In the genomic region with DNA sequence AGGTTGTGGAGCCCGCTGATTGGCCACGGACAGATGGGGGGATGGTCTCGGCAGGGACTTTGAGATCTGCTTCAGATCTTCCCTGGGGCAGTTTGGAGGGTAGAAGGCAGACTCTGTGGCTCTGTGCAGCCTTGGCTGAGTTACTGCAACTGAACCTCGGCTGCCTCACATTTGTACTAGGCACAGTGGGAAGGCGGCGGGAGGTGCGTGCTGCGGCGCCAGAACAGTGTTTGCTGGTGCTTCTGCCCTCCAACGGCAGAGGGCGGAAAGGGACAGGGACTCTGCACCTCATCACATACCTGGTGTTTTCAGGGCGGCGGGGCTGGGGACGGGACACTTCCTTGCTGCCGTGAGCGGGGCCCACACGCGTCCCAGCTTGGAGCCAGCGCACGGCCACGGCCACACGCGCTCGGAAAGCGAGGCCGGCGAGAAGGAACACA, we compare ENCODE assay signal across 1 cellular context.
TF ChIP-seq lines count a peak whose summit lies in the region.

No MANE protein-coding gene starts in this region.

TF ChIP-seq in HepG2, 621 proteins besides CTCF, POLR2A, EP300 and RAD21 (continued from another document and continues in another):
- TF ChIP-seq, protein P1, sequence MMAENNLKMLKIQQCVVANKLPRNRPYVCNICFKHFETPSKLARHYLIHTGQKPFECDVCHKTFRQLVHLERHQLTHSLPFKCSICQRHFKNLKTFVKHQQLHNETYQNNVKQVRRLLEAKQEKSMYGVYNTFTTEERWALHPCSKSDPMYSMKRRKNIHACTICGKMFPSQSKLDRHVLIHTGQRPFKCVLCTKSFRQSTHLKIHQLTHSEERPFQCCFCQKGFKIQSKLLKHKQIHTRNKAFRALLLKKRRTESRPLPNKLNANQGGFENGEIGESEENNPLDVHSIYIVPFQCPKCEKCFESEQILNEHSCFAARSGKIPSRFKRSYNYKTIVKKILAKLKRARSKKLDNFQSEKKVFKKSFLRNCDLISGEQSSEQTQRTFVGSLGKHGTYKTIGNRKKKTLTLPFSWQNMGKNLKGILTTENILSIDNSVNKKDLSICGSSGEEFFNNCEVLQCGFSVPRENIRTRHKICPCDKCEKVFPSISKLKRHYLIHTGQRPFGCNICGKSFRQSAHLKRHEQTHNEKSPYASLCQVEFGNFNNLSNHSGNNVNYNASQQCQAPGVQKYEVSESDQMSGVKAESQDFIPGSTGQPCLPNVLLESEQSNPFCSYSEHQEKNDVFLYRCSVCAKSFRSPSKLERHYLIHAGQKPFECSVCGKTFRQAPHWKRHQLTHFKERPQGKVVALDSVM (CRISPR knock-in tag; IDR thresholded peaks at IDR 0.05): peak; percentile 54; the same call in 1 of the 2 replicates
- TF ChIP-seq ZNF672 (CRISPR knock-in tag; IDR thresholded peaks at IDR 0.05) (no peak), AKAP8 (CRISPR knock-in tag; IDR thresholded peaks at IDR 0.05) (peak; percentile 86; the same call in 1 of the 2 replicates), ZNF572 (CRISPR knock-in tag; IDR thresholded peaks at IDR 0.05) (peak; percentile 75; the same call in 1 of the 2 replicates), PHF21A (CRISPR knock-in tag; IDR thresholded peaks at IDR 0.05) (peak; percentile 79; the same call in 1 of the 2 replicates), REL (CRISPR knock-in tag; conservative IDR thresholded peaks at IDR 0.05) (no peak), ZBTB3 (CRISPR knock-in tag; IDR thresholded peaks at IDR 0.05; ENCODE audit: borderline replicate concordance, low read depth) (no peak), ZFP1 (CRISPR knock-in tag; IDR thresholded peaks at IDR 0.05) (no peak; the same call in 1 of the 2 replicates), ZNF205 (CRISPR knock-in tag; IDR thresholded peaks at IDR 0.05) (peak; percentile 82), ZNF12 (CRISPR knock-in tag; IDR thresholded peaks at IDR 0.05) (peak; percentile 71), ZNF225 (CRISPR knock-in tag; IDR thresholded peaks at IDR 0.05) (peak; percentile 84; the same call in 1 of the 2 replicates), ZFX (CRISPR knock-in tag; IDR thresholded peaks at IDR 0.05; ENCODE audit: low read depth) (peak; percentile 36; the same call in 1 of the 2 replicates), ZNF605 (CRISPR knock-in tag; IDR thresholded peaks at IDR 0.05) (peak; percentile 64), SP4 (CRISPR knock-in tag; IDR thresholded peaks at IDR 0.05) (peak; percentile 74), ZNF562 (CRISPR knock-in tag; IDR thresholded peaks at IDR 0.05; ENCODE audit: borderline replicate concordance) (no peak), ETV5 (CRISPR knock-in tag; IDR thresholded peaks at IDR 0.05; ENCODE audit: borderline replicate concordance) (0 out of 2 replicates have a peak, but pooled peaks have one; percentile 24), DR1 (CRISPR knock-in tag; IDR thresholded peaks at IDR 0.05) (0 out of 2 replicates have a peak, but pooled peaks have one; percentile 45), NR1H2 (CRISPR knock-in tag; IDR thresholded peaks at IDR 0.05; ENCODE audit: borderline replicate concordance, low read depth) (no peak), RXRB (CRISPR knock-in tag; IDR thresholded peaks at IDR 0.05; ENCODE audit: borderline replicate concordance) (0 out of 2 replicates have a peak, but pooled peaks have one; percentile 9), MED13 (CRISPR knock-in tag; IDR thresholded peaks at IDR 0.05) (no peak), ZNF598 (CRISPR knock-in tag; IDR thresholded peaks at IDR 0.05; ENCODE audit: borderline replicate concordance) (0 out of 2 replicates have a peak, but pooled peaks have one; percentile 34), SMC3 (IDR thresholded peaks at IDR 0.05; ENCODE audit: low read length) (peak; percentile 41; the same call in 1 of the 2 replicates), SAFB2 (CRISPR knock-in tag; IDR thresholded peaks at IDR 0.05; ENCODE audit: borderline replicate concordance, low read depth) (no peak; the same call in 1 of the 2 replicates), NR2F6 (IDR thresholded peaks at IDR 0.05) (no peak), NR2F6 (CRISPR knock-in tag; IDR thresholded peaks at IDR 0.05) (no peak; the same call in 1 of the 2 replicates), YY1 (IDR thresholded peaks at IDR 0.05; ENCODE audit: insufficient read depth, insufficient replicate concordance, low read depth, low read length) (peak; percentile 20), NONO (IDR thresholded peaks at IDR 0.05) (no peak), NONO (CRISPR knock-in tag; conservative IDR thresholded peaks at IDR 0.05) (peak; percentile 38; the same call in 1 of the 2 replicates), SP2 (CRISPR knock-in tag; IDR thresholded peaks at IDR 0.05) (0 out of 2 replicates have a peak, but pooled peaks have one; percentile 39), AGO2 (optimal IDR thresholded peaks at IDR 0.05; ENCODE audit: low read depth, low read length) (peak; percentile 65), GFI1 (CRISPR knock-in tag; IDR thresholded peaks at IDR 0.05; ENCODE audit: borderline replicate concordance) (peak; percentile 49; the same call in 1 of the 2 replicates), HDAC2 (CRISPR knock-in tag; IDR thresholded peaks at IDR 0.05) (peak; percentile 70; the same call in 1 of the 2 replicates), ZEB1 (IDR thresholded peaks at IDR 0.05; ENCODE audit: insufficient replicate concordance, low read depth) (peak; percentile 24), ASH2L (IDR thresholded peaks at IDR 0.05; ENCODE audit: insufficient read length, low read depth, low read length) (peak; percentile 54), BORCS8-MEF2B (CRISPR knock-in tag; IDR thresholded peaks at IDR 0.05) (peak; percentile 87)
- TF ChIP-seq, protein P2, sequence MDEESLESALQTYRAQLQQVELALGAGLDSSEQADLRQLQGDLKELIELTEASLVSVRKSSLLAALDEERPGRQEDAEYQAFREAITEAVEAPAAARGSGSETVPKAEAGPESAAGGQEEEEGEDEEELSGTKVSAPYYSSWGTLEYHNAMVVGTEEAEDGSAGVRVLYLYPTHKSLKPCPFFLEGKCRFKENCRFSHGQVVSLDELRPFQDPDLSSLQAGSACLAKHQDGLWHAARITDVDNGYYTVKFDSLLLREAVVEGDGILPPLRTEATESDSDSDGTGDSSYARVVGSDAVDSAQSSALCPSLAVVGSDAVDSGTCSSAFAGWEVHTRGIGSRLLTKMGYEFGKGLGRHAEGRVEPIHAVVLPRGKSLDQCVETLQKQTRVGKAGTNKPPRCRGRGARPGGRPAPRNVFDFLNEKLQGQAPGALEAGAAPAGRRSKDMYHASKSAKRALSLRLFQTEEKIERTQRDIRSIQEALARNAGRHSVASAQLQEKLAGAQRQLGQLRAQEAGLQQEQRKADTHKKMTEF (CRISPR knock-in tag; IDR thresholded peaks at IDR 0.05): peak; percentile 64; the same call in 1 of the 2 replicates
- TF ChIP-seq, protein P3, sequence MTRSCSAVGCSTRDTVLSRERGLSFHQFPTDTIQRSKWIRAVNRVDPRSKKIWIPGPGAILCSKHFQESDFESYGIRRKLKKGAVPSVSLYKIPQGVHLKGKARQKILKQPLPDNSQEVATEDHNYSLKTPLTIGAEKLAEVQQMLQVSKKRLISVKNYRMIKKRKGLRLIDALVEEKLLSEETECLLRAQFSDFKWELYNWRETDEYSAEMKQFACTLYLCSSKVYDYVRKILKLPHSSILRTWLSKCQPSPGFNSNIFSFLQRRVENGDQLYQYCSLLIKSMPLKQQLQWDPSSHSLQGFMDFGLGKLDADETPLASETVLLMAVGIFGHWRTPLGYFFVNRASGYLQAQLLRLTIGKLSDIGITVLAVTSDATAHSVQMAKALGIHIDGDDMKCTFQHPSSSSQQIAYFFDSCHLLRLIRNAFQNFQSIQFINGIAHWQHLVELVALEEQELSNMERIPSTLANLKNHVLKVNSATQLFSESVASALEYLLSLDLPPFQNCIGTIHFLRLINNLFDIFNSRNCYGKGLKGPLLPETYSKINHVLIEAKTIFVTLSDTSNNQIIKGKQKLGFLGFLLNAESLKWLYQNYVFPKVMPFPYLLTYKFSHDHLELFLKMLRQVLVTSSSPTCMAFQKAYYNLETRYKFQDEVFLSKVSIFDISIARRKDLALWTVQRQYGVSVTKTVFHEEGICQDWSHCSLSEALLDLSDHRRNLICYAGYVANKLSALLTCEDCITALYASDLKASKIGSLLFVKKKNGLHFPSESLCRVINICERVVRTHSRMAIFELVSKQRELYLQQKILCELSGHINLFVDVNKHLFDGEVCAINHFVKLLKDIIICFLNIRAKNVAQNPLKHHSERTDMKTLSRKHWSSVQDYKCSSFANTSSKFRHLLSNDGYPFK (CRISPR knock-in tag; IDR thresholded peaks at IDR 0.05; ENCODE audit: borderline replicate concordance): peak; percentile 37; the same call in 1 of the 2 replicates
- TF ChIP-seq, protein P4, sequence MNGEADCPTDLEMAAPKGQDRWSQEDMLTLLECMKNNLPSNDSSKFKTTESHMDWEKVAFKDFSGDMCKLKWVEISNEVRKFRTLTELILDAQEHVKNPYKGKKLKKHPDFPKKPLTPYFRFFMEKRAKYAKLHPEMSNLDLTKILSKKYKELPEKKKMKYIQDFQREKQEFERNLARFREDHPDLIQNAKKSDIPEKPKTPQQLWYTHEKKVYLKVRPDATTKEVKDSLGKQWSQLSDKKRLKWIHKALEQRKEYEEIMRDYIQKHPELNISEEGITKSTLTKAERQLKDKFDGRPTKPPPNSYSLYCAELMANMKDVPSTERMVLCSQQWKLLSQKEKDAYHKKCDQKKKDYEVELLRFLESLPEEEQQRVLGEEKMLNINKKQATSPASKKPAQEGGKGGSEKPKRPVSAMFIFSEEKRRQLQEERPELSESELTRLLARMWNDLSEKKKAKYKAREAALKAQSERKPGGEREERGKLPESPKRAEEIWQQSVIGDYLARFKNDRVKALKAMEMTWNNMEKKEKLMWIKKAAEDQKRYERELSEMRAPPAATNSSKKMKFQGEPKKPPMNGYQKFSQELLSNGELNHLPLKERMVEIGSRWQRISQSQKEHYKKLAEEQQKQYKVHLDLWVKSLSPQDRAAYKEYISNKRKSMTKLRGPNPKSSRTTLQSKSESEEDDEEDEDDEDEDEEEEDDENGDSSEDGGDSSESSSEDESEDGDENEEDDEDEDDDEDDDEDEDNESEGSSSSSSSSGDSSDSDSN (CRISPR knock-in tag; IDR thresholded peaks at IDR 0.05): peak; percentile 80
- TF ChIP-seq, protein P5, sequence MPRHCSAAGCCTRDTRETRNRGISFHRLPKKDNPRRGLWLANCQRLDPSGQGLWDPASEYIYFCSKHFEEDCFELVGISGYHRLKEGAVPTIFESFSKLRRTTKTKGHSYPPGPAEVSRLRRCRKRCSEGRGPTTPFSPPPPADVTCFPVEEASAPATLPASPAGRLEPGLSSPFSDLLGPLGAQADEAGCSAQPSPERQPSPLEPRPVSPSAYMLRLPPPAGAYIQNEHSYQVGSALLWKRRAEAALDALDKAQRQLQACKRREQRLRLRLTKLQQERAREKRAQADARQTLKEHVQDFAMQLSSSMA (CRISPR knock-in tag; IDR thresholded peaks at IDR 0.05): no peak
- TF ChIP-seq, protein P6, sequence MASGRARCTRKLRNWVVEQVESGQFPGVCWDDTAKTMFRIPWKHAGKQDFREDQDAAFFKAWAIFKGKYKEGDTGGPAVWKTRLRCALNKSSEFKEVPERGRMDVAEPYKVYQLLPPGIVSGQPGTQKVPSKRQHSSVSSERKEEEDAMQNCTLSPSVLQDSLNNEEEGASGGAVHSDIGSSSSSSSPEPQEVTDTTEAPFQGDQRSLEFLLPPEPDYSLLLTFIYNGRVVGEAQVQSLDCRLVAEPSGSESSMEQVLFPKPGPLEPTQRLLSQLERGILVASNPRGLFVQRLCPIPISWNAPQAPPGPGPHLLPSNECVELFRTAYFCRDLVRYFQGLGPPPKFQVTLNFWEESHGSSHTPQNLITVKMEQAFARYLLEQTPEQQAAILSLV (CRISPR knock-in tag; IDR thresholded peaks at IDR 0.05; ENCODE audit: borderline replicate concordance): peak; percentile 69; the same call in 1 of the 2 replicates
- TF ChIP-seq, protein P7, sequence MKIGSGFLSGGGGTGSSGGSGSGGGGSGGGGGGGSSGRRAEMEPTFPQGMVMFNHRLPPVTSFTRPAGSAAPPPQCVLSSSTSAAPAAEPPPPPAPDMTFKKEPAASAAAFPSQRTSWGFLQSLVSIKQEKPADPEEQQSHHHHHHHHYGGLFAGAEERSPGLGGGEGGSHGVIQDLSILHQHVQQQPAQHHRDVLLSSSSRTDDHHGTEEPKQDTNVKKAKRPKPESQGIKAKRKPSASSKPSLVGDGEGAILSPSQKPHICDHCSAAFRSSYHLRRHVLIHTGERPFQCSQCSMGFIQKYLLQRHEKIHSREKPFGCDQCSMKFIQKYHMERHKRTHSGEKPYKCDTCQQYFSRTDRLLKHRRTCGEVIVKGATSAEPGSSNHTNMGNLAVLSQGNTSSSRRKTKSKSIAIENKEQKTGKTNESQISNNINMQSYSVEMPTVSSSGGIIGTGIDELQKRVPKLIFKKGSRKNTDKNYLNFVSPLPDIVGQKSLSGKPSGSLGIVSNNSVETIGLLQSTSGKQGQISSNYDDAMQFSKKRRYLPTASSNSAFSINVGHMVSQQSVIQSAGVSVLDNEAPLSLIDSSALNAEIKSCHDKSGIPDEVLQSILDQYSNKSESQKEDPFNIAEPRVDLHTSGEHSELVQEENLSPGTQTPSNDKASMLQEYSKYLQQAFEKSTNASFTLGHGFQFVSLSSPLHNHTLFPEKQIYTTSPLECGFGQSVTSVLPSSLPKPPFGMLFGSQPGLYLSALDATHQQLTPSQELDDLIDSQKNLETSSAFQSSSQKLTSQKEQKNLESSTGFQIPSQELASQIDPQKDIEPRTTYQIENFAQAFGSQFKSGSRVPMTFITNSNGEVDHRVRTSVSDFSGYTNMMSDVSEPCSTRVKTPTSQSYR (CRISPR knock-in tag; IDR thresholded peaks at IDR 0.05; ENCODE audit: borderline replicate concordance): peak; percentile 97
- TF ChIP-seq, protein P8, sequence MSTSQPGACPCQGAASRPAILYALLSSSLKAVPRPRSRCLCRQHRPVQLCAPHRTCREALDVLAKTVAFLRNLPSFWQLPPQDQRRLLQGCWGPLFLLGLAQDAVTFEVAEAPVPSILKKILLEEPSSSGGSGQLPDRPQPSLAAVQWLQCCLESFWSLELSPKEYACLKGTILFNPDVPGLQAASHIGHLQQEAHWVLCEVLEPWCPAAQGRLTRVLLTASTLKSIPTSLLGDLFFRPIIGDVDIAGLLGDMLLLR (CRISPR knock-in tag; IDR thresholded peaks at IDR 0.05): peak; percentile 69; the same call in 1 of the 2 replicates
- TF ChIP-seq, protein P9, sequence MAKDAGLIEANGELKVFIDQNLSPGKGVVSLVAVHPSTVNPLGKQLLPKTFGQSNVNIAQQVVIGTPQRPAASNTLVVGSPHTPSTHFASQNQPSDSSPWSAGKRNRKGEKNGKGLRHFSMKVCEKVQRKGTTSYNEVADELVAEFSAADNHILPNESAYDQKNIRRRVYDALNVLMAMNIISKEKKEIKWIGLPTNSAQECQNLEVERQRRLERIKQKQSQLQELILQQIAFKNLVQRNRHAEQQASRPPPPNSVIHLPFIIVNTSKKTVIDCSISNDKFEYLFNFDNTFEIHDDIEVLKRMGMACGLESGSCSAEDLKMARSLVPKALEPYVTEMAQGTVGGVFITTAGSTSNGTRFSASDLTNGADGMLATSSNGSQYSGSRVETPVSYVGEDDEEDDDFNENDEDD (CRISPR knock-in tag; IDR thresholded peaks at IDR 0.05; ENCODE audit: borderline replicate concordance): peak; percentile 72; the same call in 1 of the 2 replicates
- TF ChIP-seq, protein P10, sequence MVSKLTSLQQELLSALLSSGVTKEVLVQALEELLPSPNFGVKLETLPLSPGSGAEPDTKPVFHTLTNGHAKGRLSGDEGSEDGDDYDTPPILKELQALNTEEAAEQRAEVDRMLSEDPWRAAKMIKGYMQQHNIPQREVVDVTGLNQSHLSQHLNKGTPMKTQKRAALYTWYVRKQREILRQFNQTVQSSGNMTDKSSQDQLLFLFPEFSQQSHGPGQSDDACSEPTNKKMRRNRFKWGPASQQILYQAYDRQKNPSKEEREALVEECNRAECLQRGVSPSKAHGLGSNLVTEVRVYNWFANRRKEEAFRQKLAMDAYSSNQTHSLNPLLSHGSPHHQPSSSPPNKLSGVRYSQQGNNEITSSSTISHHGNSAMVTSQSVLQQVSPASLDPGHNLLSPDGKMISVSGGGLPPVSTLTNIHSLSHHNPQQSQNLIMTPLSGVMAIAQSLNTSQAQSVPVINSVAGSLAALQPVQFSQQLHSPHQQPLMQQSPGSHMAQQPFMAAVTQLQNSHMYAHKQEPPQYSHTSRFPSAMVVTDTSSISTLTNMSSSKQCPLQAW (CRISPR knock-in tag; IDR thresholded peaks at IDR 0.05): 0 out of 2 replicates have a peak, but pooled peaks have one; percentile 24
